Comparison of ENCODE assay signal across 8 cellular contexts in the genomic region with DNA sequence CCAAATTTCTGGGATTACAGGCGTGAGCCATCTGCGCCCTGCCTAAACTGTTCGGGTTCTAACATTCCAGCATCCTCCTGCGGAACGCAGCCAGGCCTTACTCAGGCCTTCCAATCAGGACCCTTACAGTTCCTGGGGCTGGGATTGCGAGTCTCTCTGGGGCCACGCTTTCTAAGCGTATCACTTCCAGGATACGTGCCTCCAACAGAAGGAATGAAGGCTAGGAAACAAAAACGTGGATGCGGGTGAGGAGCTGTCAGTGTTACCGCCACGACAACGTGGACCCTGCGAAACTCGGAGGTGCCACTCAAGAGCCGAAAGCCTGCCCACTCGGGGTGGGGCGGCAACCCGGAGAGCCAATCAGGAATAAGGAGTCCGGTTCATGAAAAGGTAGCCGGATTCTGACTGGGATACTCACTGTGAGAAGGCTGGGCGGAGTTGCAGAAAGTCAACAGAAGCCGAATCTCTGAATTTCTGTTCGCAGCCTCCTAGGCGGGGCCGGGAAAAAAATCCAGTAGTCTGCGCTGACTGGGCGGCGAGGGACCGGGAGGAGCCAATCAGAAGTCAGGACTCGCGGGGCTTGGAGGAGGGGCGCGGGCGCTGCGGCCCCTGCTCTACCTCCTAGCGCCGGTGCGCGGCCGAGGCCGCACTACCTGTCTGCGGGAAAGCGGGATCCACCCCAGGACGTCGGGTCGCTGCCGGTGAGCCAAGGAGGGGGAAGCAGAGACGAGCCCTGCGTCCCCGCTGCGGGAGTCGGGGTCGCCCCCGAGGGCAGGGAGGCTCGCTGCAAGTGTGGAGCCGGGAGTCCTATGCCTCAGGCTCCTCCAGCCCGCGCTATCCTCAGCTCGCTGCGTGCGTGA. TPM values are rescaled to one million over a fixed set of nuclear protein-coding genes. Genes with fewer than 3 reads are reported as not detected.
DNase-seq lines count a peak whose midpoint lies in the region; ATAC-seq and TF ChIP-seq lines count a peak whose summit lies in the region.

Gene HYKK, plus strand, starts transcription at position 607 of the 860 bp plus-strand sequence. CDS start 5,512 bp downstream, outside the sequence.

- H3K4me3 Mint-ChIP-seq in activated naive CD4-positive, alpha-beta T cell treated with anti-CD3 and anti-CD28 coated beads, Interleukin-2, amount 50 U/mL, for 24 hours, result peak within 1 kb of the TSS; percentile 88

- no peaks in the 10 kb centered on the region for H3K36me3 ChIP-seq in SK-N-SH (replicated peaks in 1 of 2; ENCODE audit: control insufficient read depth in 1 of 2, insufficient read depth in 2 of 2, low read length in 1 of 2)

- no peak for TF ChIP-seq CTCF in SK-N-SH (IDR thresholded peaks at IDR 0.05)

- H3F3A ChIP-seq in SK-N-SH (replicated peaks; ENCODE audit: insufficient read depth), result peaks cover 14% of the 10 kb centered on the region

- H3K79me2 ChIP-seq in SK-N-SH (ENCODE audit: insufficient read depth), result no peaks in the 10 kb centered on the region

- no peaks in the 10 kb centered on the region for H3K9me2 ChIP-seq in SK-N-SH

- H3K27ac ChIP-seq in SK-N-SH (ENCODE audit: low read depth in 2 of 2, low read length in 1 of 2), result peak within 1 kb of the TSS; percentile 2 to 61; a peak in 2 of 4 replicates

- H3K4me1 Mint-ChIP-seq in activated naive CD4-positive, alpha-beta T cell treated with anti-CD3 and anti-CD28 coated beads, Interleukin-2, amount 50 U/mL, for 24 hours, result peaks cover 28% of the 10 kb centered on the region

- peaks cover under 1% of the 10 kb centered on the region for H3K36me3 Mint-ChIP-seq in activated naive CD4-positive, alpha-beta T cell treated with anti-CD3 and anti-CD28 coated beads, Interleukin-2, amount 50 U/mL, for 24 hours

- no peaks in the 10 kb centered on the region for H3K9me3 Mint-ChIP-seq in activated naive CD4-positive, alpha-beta T cell treated with anti-CD3 and anti-CD28 coated beads, Interleukin-2, amount 50 U/mL, for 24 hours

- H3K4me2 ChIP-seq in SK-N-SH, result peak within 1 kb of the TSS; percentile 72

- H3K9me3 ChIP-seq in SK-N-SH, result no peaks in the 10 kb centered on the region

- no peaks in the 10 kb centered on the region for H3K27me3 ChIP-seq in SK-N-SH (ENCODE audit: insufficient read depth)

- peak within 1 kb of the TSS; percentile 96 for H2AFZ ChIP-seq in SK-N-SH (ENCODE audit: low read depth)

- H3K4me1 ChIP-seq in SK-N-SH (ENCODE audit: control insufficient read depth in 1 of 2, insufficient read depth in 2 of 2, low read depth in 1 of 2, low read length in 1 of 2), result peaks cover 3 to 8% of the 10 kb centered on the region in 2 experiments; a peak in 1 of 4 replicates

- 1% methylated on average over 42 of the region's 63 CpGs for WGBS in SK-N-SH (ENCODE audit: low lambda C conversion rate)

- peak; percentile 95 for DNase-seq in GM04503 (ENCODE audit: low read depth)
- DNase-seq in NCI-H1048 (lab: John Stamatoyannopoulos, UW), result peak; percentile 95
- DNase-seq in SK-N-SH, result peak; percentile 96
- peak; percentile 97 for DNase-seq in glomerular visceral epithelial cell (ENCODE audit: extremely low spot score)
- peak; percentile 22 to 95 (median 83) for DNase-seq in nucleus accumbens (lab: John Stamatoyannopoulos, UW)
- peak; percentile 87 for DNase-seq in superior temporal gyrus (ENCODE audit: extremely low spot score)

- H3K27me3 Mint-ChIP-seq in activated naive CD4-positive, alpha-beta T cell treated with anti-CD3 and anti-CD28 coated beads, Interleukin-2, amount 50 U/mL, for 24 hours, result no peaks in the 10 kb centered on the region

- no peaks in the 10 kb centered on the region for H4K20me1 ChIP-seq in SK-N-SH (ENCODE audit: insufficient read depth)

- no peak for TF ChIP-seq RAD21 in SK-N-SH (IDR thresholded peaks at IDR 0.05; ENCODE audit: low read length)

- POLR2A ChIA-PET in SK-N-SH (lab: Yijun Ruan, JAX), result interaction anchor here (0.5 to 1.8 kb wide), 2 partner anchors 33 to 378 kb away, joined by 3 to 6 read pairs; partner anchors contain the start of gene PSMA4

- H3K4me3 ChIP-seq in SK-N-SH (ENCODE audit: low read depth in 2 of 2, low read length in 1 of 2), result peak within 1 kb of the TSS; percentile 74 to 79

- ATAC-seq in HG02571 (IDR thresholded peaks at IDR 0.05; ENCODE audit: unreplicated experiment), result peak; percentile 90

- H3K9ac ChIP-seq in SK-N-SH, result peak within 1 kb of the TSS; percentile 64; the same call in 1 of the 2 replicates

- CTCF ChIA-PET in SK-N-SH (lab: Yijun Ruan, JAX), result interaction anchor here (0.8 to 0.9 kb wide), 2 partner anchors 10 to 521 kb away, joined by 3 to 4 read pairs; no protein-coding TSS in a partner anchor

- TF ChIP-seq EP300 in SK-N-SH (IDR thresholded peaks at IDR 0.05; ENCODE audit: borderline replicate concordance in 1 of 2, low read depth in 1 of 2, low read length in 1 of 2), result no peak

- H3K27ac Mint-ChIP-seq in activated naive CD4-positive, alpha-beta T cell treated with anti-CD3 and anti-CD28 coated beads, Interleukin-2, amount 50 U/mL, for 24 hours, result no peak within 1 kb of the TSS

TF ChIP-seq in SK-N-SH, 30 proteins besides CTCF, POLR2A, EP300 and RAD21 (continues in another document):
- no peak for TF ChIP-seq ELF1 (IDR thresholded peaks at IDR 0.05)
- TF ChIP-seq MAX (IDR thresholded peaks at IDR 0.05; ENCODE audit: low read depth), result peak; percentile 86
- TF ChIP-seq, protein P1, sequence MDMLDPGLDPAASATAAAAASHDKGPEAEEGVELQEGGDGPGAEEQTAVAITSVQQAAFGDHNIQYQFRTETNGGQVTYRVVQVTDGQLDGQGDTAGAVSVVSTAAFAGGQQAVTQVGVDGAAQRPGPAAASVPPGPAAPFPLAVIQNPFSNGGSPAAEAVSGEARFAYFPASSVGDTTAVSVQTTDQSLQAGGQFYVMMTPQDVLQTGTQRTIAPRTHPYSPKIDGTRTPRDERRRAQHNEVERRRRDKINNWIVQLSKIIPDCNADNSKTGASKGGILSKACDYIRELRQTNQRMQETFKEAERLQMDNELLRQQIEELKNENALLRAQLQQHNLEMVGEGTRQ (IDR thresholded peaks at IDR 0.05; ENCODE audit: borderline replicate concordance, low read depth, low read length), result no peak
- TF ChIP-seq TAF1 (IDR thresholded peaks at IDR 0.05; ENCODE audit: borderline replicate concordance, low read depth, low read length), result no peak
- peak; percentile 78 for TF ChIP-seq RFX5 (IDR thresholded peaks at IDR 0.05; ENCODE audit: low read length)
- no peak for TF ChIP-seq TEAD4 (IDR thresholded peaks at IDR 0.05; ENCODE audit: borderline replicate concordance, insufficient read depth)
- TF ChIP-seq, protein P2, sequence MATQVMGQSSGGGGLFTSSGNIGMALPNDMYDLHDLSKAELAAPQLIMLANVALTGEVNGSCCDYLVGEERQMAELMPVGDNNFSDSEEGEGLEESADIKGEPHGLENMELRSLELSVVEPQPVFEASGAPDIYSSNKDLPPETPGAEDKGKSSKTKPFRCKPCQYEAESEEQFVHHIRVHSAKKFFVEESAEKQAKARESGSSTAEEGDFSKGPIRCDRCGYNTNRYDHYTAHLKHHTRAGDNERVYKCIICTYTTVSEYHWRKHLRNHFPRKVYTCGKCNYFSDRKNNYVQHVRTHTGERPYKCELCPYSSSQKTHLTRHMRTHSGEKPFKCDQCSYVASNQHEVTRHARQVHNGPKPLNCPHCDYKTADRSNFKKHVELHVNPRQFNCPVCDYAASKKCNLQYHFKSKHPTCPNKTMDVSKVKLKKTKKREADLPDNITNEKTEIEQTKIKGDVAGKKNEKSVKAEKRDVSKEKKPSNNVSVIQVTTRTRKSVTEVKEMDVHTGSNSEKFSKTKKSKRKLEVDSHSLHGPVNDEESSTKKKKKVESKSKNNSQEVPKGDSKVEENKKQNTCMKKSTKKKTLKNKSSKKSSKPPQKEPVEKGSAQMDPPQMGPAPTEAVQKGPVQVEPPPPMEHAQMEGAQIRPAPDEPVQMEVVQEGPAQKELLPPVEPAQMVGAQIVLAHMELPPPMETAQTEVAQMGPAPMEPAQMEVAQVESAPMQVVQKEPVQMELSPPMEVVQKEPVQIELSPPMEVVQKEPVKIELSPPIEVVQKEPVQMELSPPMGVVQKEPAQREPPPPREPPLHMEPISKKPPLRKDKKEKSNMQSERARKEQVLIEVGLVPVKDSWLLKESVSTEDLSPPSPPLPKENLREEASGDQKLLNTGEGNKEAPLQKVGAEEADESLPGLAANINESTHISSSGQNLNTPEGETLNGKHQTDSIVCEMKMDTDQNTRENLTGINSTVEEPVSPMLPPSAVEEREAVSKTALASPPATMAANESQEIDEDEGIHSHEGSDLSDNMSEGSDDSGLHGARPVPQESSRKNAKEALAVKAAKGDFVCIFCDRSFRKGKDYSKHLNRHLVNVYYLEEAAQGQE (IDR thresholded peaks at IDR 0.05; ENCODE audit: low read depth, low read length), result no peak
- TF ChIP-seq NRF1 (IDR thresholded peaks at IDR 0.05; ENCODE audit: low read depth, low read length), result no peak
- peak; percentile 100 for TF ChIP-seq MXI1 (IDR thresholded peaks at IDR 0.05; ENCODE audit: low read depth, low read length)
- peak; percentile 60; the same call in 1 of the 2 replicates for TF ChIP-seq RXRA (IDR thresholded peaks at IDR 0.05; ENCODE audit: borderline replicate concordance, low read depth)
- peak; percentile 74 for TF ChIP-seq SIN3A (IDR thresholded peaks at IDR 0.05; ENCODE audit: borderline replicate concordance, low read depth, low read length)
- TF ChIP-seq TCF12 (IDR thresholded peaks at IDR 0.05), result no peak
- TF ChIP-seq, protein P3, sequence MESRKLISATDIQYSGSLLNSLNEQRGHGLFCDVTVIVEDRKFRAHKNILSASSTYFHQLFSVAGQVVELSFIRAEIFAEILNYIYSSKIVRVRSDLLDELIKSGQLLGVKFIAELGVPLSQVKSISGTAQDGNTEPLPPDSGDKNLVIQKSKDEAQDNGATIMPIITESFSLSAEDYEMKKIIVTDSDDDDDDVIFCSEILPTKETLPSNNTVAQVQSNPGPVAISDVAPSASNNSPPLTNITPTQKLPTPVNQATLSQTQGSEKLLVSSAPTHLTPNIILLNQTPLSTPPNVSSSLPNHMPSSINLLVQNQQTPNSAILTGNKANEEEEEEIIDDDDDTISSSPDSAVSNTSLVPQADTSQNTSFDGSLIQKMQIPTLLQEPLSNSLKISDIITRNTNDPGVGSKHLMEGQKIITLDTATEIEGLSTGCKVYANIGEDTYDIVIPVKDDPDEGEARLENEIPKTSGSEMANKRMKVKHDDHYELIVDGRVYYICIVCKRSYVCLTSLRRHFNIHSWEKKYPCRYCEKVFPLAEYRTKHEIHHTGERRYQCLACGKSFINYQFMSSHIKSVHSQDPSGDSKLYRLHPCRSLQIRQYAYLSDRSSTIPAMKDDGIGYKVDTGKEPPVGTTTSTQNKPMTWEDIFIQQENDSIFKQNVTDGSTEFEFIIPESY (IDR thresholded peaks at IDR 0.05; ENCODE audit: borderline replicate concordance, low read depth), result no peak

RNA-seq across cellular contexts. Expression of gene HYKK, which starts in this region (rescaled TPM):
- polyA plus RNA-seq in SK-N-SH (2012; rRNA removed), result 2.2 and 2.8 TPM in 2 replicates
- 2.8 TPM in 2 replicates for polyA plus RNA-seq in SK-N-SH (2012; cell fraction: cytosol; rRNA removed)
- polyA plus RNA-seq in SK-N-SH (2012; cell fraction: nucleus; rRNA removed), result 1.7 and 2.8 TPM in 2 replicates

Comparison
In these comparisons a context has a peak if more than half of its experiments do, and no peak if none do; other contexts are left out.
1. Peak in every context shown above with its lines: DNase-seq, ATAC-seq, H3K4me3 ChIP-seq and H3K27ac ChIP-seq.